Comparison of ENCODE assay signal across 1 cellular context in genomic region chr14:35384386-35385041, GRCh38.
TF ChIP-seq lines count a peak whose summit lies in the region.

No MANE protein-coding gene starts in this region.

TF ChIP-seq in HepG2, 621 proteins besides CTCF, POLR2A, EP300 and RAD21 (continued from another document and continues in another):
- TF ChIP-seq GMEB1 (CRISPR knock-in tag; IDR thresholded peaks at IDR 0.05; ENCODE audit: borderline replicate concordance) (0 out of 2 replicates have a peak, but pooled peaks have one; percentile 23), MLLT10 (CRISPR knock-in tag; IDR thresholded peaks at IDR 0.05) (no peak), ZNF180 (CRISPR knock-in tag; IDR thresholded peaks at IDR 0.05; ENCODE audit: borderline replicate concordance, low read depth) (no peak), EED (CRISPR knock-in tag; IDR thresholded peaks at IDR 0.05) (no peak), ZNF207 (IDR thresholded peaks at IDR 0.05; ENCODE audit: borderline replicate concordance) (no peak), PHF20 (CRISPR knock-in tag; IDR thresholded peaks at IDR 0.05) (peak; percentile 61), ZNF274 (CRISPR knock-in tag; IDR thresholded peaks at IDR 0.05) (peak; percentile 67; the same call in 1 of the 2 replicates), KDM4B (CRISPR knock-in tag; IDR thresholded peaks at IDR 0.05) (peak; percentile 17; the same call in 1 of the 2 replicates), CREBL2 (CRISPR knock-in tag; IDR thresholded peaks at IDR 0.05; ENCODE audit: borderline replicate concordance) (no peak), ZEB1 (IDR thresholded peaks at IDR 0.05; ENCODE audit: insufficient replicate concordance, low read depth) (no peak), MTA3 (CRISPR knock-in tag; IDR thresholded peaks at IDR 0.05) (no peak), NFAT5 (CRISPR knock-in tag; IDR thresholded peaks at IDR 0.05) (peak; percentile 30; the same call in 1 of the 2 replicates), NFYC (CRISPR knock-in tag; IDR thresholded peaks at IDR 0.05) (peak; percentile 42; the same call in 1 of the 2 replicates), ZMYM2 (CRISPR knock-in tag; IDR thresholded peaks at IDR 0.05) (0 out of 2 replicates have a peak, but pooled peaks have one; percentile 5), UBTF (CRISPR knock-in tag; IDR thresholded peaks at IDR 0.05) (no peak; the same call in 1 of the 2 replicates), ZBTB46 (CRISPR knock-in tag; IDR thresholded peaks at IDR 0.05; ENCODE audit: borderline replicate concordance) (no peak; the same call in 1 of the 2 replicates), THAP11 (CRISPR knock-in tag; IDR thresholded peaks at IDR 0.05) (peak; percentile 53; the same call in 1 of the 2 replicates), ARNT2 (CRISPR knock-in tag; IDR thresholded peaks at IDR 0.05; ENCODE audit: low read depth) (peak; percentile 56; the same call in 1 of the 2 replicates), KDM3A (CRISPR knock-in tag; IDR thresholded peaks at IDR 0.05; ENCODE audit: low read depth) (0 out of 2 replicates have a peak, but pooled peaks have one; percentile 19), CENPBD1 (CRISPR knock-in tag; IDR thresholded peaks at IDR 0.05; ENCODE audit: borderline replicate concordance, low read depth) (no peak), LBX2 (CRISPR knock-in tag; IDR thresholded peaks at IDR 0.05; ENCODE audit: borderline replicate concordance) (no peak), KLF15 (CRISPR knock-in tag; IDR thresholded peaks at IDR 0.05; ENCODE audit: borderline replicate concordance) (no peak), CC2D1A (CRISPR knock-in tag; IDR thresholded peaks at IDR 0.05) (no peak), PAWR (CRISPR knock-in tag; IDR thresholded peaks at IDR 0.05; ENCODE audit: borderline replicate concordance) (0 out of 2 replicates have a peak, but pooled peaks have one; percentile 4), ZNF563 (CRISPR knock-in tag; IDR thresholded peaks at IDR 0.05) (no peak), BRF2 (CRISPR knock-in tag; IDR thresholded peaks at IDR 0.05) (no peak), NR2F2 (IDR thresholded peaks at IDR 0.05; ENCODE audit: borderline replicate concordance, low read depth) (no peak), CERS6 (CRISPR knock-in tag; IDR thresholded peaks at IDR 0.05) (no peak), MAZ (IDR thresholded peaks at IDR 0.05; ENCODE audit: borderline replicate concordance, low read depth, low read length) (no peak), MAZ (CRISPR knock-in tag; IDR thresholded peaks at IDR 0.05; ENCODE audit: low read depth) (peak; percentile 51; the same call in 1 of the 2 replicates), ZFP41 (CRISPR knock-in tag; IDR thresholded peaks at IDR 0.05; ENCODE audit: borderline replicate concordance) (no peak), TRIM22 (IDR thresholded peaks at IDR 0.05) (no peak), ZBTB42 (CRISPR knock-in tag; IDR thresholded peaks at IDR 0.05) (no peak), MED13 (CRISPR knock-in tag; IDR thresholded peaks at IDR 0.05) (no peak; the same call in 1 of the 2 replicates), DRAP1 (CRISPR knock-in tag; IDR thresholded peaks at IDR 0.05) (no peak), JUN (CRISPR knock-in tag; IDR thresholded peaks at IDR 0.05) (no peak), MATR3 (CRISPR knock-in tag; IDR thresholded peaks at IDR 0.05) (no peak), PTBP1 (IDR thresholded peaks at IDR 0.05; ENCODE audit: low read depth, low read length, poor library complexity, severe bottlenecking) (no peak), TARDBP (CRISPR knock-in tag; IDR thresholded peaks at IDR 0.05) (peak; percentile 64; the same call in 1 of the 2 replicates), YEATS4 (CRISPR knock-in tag; IDR thresholded peaks at IDR 0.05; ENCODE audit: borderline replicate concordance) (no peak; the same call in 1 of the 2 replicates), ZNF512 (CRISPR knock-in tag; IDR thresholded peaks at IDR 0.05) (peak; percentile 19; the same call in 1 of the 2 replicates)
